In the genomic region with DNA sequence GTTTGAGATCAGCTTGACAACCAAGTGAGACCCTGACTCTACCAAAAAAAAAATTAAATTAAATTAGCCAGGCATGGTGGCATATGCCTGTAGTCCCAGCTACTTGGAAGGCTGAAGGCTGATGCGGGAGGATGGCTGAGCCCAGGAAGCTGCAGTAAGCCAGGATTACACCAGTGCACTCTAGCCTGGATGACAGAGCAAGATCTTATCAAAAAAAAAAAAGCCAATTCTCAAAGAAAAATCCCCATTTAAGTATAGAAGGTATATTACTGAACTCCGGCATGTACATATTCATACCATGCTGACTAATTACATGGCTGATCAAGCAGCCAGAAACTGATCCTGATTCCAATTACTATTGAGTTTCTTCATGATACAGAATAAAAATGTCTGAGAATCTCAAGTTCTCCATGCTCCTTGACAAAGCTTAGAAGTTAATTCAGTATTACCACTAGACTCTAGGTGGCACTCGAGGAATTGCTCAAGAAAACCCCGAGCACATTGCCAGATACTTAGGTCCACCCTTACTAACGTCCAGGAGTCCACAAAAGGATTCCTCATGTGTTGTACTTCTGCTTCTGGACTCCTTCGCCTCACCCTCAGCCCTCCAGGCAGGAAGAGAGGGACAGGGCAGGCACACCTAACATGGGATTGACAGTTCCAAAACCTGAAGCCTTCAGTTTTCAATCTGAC, we compare ENCODE assay signal across 8 cellular contexts.
DNase-seq lines count a peak whose midpoint lies in the region; ATAC-seq, FAIRE-seq and TF ChIP-seq lines count a peak whose summit lies in the region.

No MANE protein-coding gene starts in this region.

- 42 to 50% methylated on average over 4 of the region's 6 CpGs for WGBS in mesodermal cell (ENCODE audit: insufficient coverage in 2 of 2), 2 experiments

- H3K36me3 ChIP-seq in colonic mucosa (no peaks in the 10 kb centered on the region), mesodermal cell (ENCODE audit: control insufficient read depth, insufficient read depth, low read length) (no peaks in the 10 kb centered on the region)

- H3K9me3 ChIP-seq in colonic mucosa (no peaks in the 10 kb centered on the region), mesodermal cell (ENCODE audit: control insufficient read depth, low read length) (no peaks in the 10 kb centered on the region)

- no peak overlapping the region for H3K27ac ChIP-seq in colonic mucosa
- H3K27ac ChIP-seq in mesodermal cell (ENCODE audit: low read depth, low read length, severe bottlenecking): peak overlapping the region; percentile 68

- intact Hi-C loops in colonic mucosa (cut with DNase I): loop anchor here (10.0 kb wide), 1 partner anchor 319 kb away; no protein-coding TSS in a partner anchor

- POLR2A ChIA-PET in AG04449 (lab: Yijun Ruan, JAX): interaction anchor here (0.5 to 0.6 kb wide), 2 partner anchors 11 to 100 kb away, joined by 3 read pairs; no protein-coding TSS in a partner anchor

- no peaks in the 10 kb centered on the region for H3K27me3 ChIP-seq in colonic mucosa

- H3K4me3 ChIP-seq in AG04449 (ENCODE audit: low read depth, low read length): no peak overlapping the region
- H3K4me3 ChIP-seq in colonic mucosa: no peak overlapping the region
- H3K4me3 ChIP-seq in mesodermal cell (ENCODE audit: extremely low read depth, insufficient read depth, low read length, poor library complexity, severe bottlenecking): no peak overlapping the region

- ATAC-seq in GM18517 (IDR thresholded peaks at IDR 0.05; ENCODE audit: unreplicated experiment): peak; percentile 80
- peak; percentile 81 for ATAC-seq in HG02973 (IDR thresholded peaks at IDR 0.05; ENCODE audit: unreplicated experiment)

- DNase-seq in AG04449 (ENCODE audit: low read depth, low spot score) (peak; percentile 70), NCI-H82 treated with DMSO at 0.1 percent for 48 hours (lab: John Stamatoyannopoulos, UW; ENCODE audit: unreplicated experiment) (peak; percentile 55), colonic mucosa (peak; percentile 38), GM12892 (ENCODE audit: insufficient read length) (no peak), NCI-H774 (lab: John Stamatoyannopoulos, UW) (no peak)

- no peak for TF ChIP-seq POLR2A in GM12892 (IDR thresholded peaks at IDR 0.05; ENCODE audit: low read depth, low read length)

- CTCF ChIA-PET in AG04449 (lab: Yijun Ruan, JAX): interaction anchor here (0.6 to 4.9 kb wide), 20 partner anchors 9 to 423 kb away, joined by 3 to 45 read pairs (median 4); no protein-coding TSS in a partner anchor

- H3K9ac ChIP-seq in colonic mucosa (ENCODE audit: low read depth in 2 of 2, low read length in 2 of 2): no peak overlapping the region

- peak; percentile 50 for TF ChIP-seq CTCF in AG04449 (IDR thresholded peaks at IDR 0.05; ENCODE audit: insufficient read depth, low read length, missing control alignments)
- peak; percentile 26 for TF ChIP-seq CTCF in colonic mucosa (IDR thresholded peaks at IDR 0.05)

- FAIRE-seq in GM12892 (lab: Jason Lieb, UNC): no peak

- H3K4me1 ChIP-seq in colonic mucosa (no peaks in the 10 kb centered on the region), mesodermal cell (ENCODE audit: control insufficient read depth, insufficient read depth, low read length, poor library complexity, severe bottlenecking) (peaks cover 12% of the 10 kb centered on the region)

Comparison
In these comparisons a context has a peak if more than half of its experiments do, and no peak if none do; other contexts are left out.
1. DNase-seq: peak in AG04449 (single experiment), NCI-H82 treated with DMSO at 0.1 percent for 48 hours (single experiment) and colonic mucosa (single experiment); none in GM12892 (single experiment) and NCI-H774 (single experiment).